In the genomic region with DNA sequence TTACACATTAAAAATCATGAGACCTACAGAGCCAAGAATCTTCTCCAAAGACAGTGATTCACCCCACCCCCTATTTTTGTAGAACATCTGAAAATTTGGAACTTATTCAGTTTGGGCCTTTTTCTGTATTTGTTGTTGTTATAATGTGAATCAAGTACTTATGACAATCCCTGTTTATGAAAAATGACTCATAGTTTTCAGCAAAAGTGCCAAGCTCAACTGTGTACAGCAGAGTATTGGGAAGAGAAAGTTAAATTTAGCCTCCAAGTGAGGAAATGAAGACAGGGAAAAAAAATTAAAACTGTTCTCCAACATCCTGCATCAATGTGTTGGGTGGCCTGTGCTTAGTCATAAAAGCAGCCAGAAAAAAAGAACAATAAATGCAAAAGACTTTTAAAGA, we compare ENCODE assay signal across 16 cellular contexts. TPM values are rescaled to one million over a fixed set of nuclear protein-coding genes. Genes with fewer than 3 reads are reported as not detected.
DNase-seq lines count a peak whose midpoint lies in the region; ATAC-seq and TF ChIP-seq lines count a peak whose summit lies in the region.
"Had no signal": no experiment of that assay in that cellular context is flagged by ENCODE, and none has a peak within 500 bp of the region (broad histone marks: within the 10 kb centered on the region; RNA-seq: fewer than 3 reads in every experiment).

No MANE protein-coding gene starts in this region.

- intact Hi-C loops in sciatic nerve (cut with DNase I), result no loop called here
- intact Hi-C loops in stomach (cut with DNase I; ENCODE audit: low total_unique reads), result no loop called here

- TF ChIP-seq POLR2A in stomach (IDR thresholded peaks at IDR 0.05), result no peak

- ATAC-seq in sciatic nerve, result peak; percentile 41

- no peaks in the 10 kb centered on the region for H3K9me3 ChIP-seq in MG63
- no peaks in the 10 kb centered on the region for H3K9me3 ChIP-seq in stomach
- H3K9me3 ChIP-seq: BE2C had no signal

- DNase-seq in Ammon's horn (ENCODE audit: low spot score) (peak; percentile 59), MG63 (peak; percentile 5), fibroblast of mammary gland (ENCODE audit: low read depth) (peak; percentile 74), sciatic nerve (ENCODE audit: low spot score) (no peak), dermis blood vessel endothelial cell (no peak), H7 (no peak), stomach (no peak)
- DNase-seq: BE2C; CD4-positive, alpha-beta memory T cell; H9; KG1; NCI-H1105 treated with DMSO at 0.1 percent for 48 hours; NCI-H2029; NCI-H524; SHP77 treated with DMSO at 0.1 percent for 48 hours had no signal

- no peaks in the 10 kb centered on the region for H3K36me3 ChIP-seq in MG63
- H3K36me3 ChIP-seq in H7 (replicated peaks; ENCODE audit: control insufficient read depth, insufficient read depth, low read length), result no peaks in the 10 kb centered on the region
- H3K36me3 ChIP-seq in stomach, result no peaks in the 10 kb centered on the region
- H3K36me3 ChIP-seq: BE2C had no signal

- H3K4me3 ChIP-seq in MG63 (no peak overlapping the region), fibroblast of mammary gland (ENCODE audit: control insufficient read depth, low read depth, low read length) (no peak overlapping the region), H7 (ENCODE audit: insufficient read depth, low read depth, low read length) (no peak overlapping the region), stomach (no peak overlapping the region)

- no peak overlapping the region for H3K27ac ChIP-seq in stomach

- TF ChIP-seq CTCF in fibroblast of mammary gland (conservative IDR thresholded peaks at IDR 0.05; ENCODE audit: control insufficient read depth, insufficient read depth, low read depth, low read length), result no peak
- no peak for TF ChIP-seq CTCF in stomach (IDR thresholded peaks at IDR 0.05)

- H3K4me1 ChIP-seq in stomach, result no peaks in the 10 kb centered on the region
- H3K4me1 ChIP-seq: BE2C had no signal

- TF ChIP-seq EP300 in stomach (IDR thresholded peaks at IDR 0.05), result no peak

- no peaks in the 10 kb centered on the region for H3K27me3 ChIP-seq in MG63
- no peaks in the 10 kb centered on the region for H3K27me3 ChIP-seq in H7 (ENCODE audit: control insufficient read depth, insufficient read depth, low read length)
- H3K27me3 ChIP-seq in stomach, result no peaks in the 10 kb centered on the region
- H3K27me3 ChIP-seq: BE2C had no signal

RNA-seq across cellular contexts. Expression of a gene that starts 46.2 kb away (rescaled TPM):
- total RNA-seq in MG63 (2014; rRNA removed; shearing (Covaris generic); ENCODE audit: low replicate concordance), result not detected in 2 replicates
- total RNA-seq in sciatic nerve (3.0 TPM), dermis blood vessel endothelial cell (1.7 and 2.4 TPM in 2 replicates), stomach (100 to 1,000 TPM in 1 of 5 donors, 10 to 100 TPM in 1, 1 to 10 TPM in 2, not detected in 1; 4.4 to 229 (median 10.5) TPM)
- total RNA-seq in H7 (2014; rRNA removed; shearing (Covaris generic)), result 1.1 and 1.3 TPM in 2 replicates
- polyA plus RNA-seq in stomach, result 1 to 10 TPM; 3.2 to 9.0 (median 6.0) TPM
- total RNA-seq: A673; CD4-positive, alpha-beta memory T cell had no signal
- polyA plus RNA-seq: CD4-positive, alpha-beta memory T cell had no signal

Comparison
In these comparisons a context has a peak if more than half of its experiments do, and no peak if none do; other contexts are left out.
1. DNase-seq: peak in Ammon's horn (single experiment), MG63 (single experiment) and fibroblast of mammary gland (single experiment); none in sciatic nerve (single experiment), dermis blood vessel endothelial cell (single experiment), H7 (single experiment) and stomach (single experiment).